Comparison of ENCODE assay signal across 1 cellular context in the genomic region with DNA sequence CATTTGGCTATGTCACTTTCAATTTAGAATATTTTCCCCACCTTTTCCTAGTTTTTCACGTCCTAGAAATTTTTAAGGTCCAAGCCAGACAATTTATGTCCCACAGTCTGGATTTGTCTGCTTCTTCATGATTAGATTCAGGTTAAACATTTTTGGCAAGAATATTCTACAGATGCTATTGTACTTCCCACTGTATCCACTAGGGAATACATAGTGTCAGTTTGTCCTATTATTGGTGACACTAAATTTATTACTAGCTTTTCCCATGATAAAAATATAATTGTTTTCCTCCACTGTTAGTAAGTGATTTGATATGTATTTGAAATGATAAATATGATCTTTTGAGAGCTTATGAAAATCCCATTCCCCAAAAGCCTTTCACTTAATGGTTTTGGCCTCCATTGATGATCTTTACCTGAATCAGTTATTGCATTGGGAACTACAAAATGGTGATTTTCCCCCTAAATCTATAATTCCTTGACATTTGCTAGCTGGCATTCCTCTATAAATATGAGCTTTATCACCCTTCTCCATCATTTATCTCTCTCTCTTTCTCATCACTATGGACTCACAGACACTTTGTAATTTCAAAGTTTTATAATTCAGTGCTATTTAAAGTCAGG.
TF ChIP-seq lines count a peak whose summit lies in the region.

No MANE protein-coding gene starts in this region.

TF ChIP-seq in GM12878, 131 proteins besides CTCF, POLR2A, EP300 and RAD21:
- TF ChIP-seq, protein P1, sequence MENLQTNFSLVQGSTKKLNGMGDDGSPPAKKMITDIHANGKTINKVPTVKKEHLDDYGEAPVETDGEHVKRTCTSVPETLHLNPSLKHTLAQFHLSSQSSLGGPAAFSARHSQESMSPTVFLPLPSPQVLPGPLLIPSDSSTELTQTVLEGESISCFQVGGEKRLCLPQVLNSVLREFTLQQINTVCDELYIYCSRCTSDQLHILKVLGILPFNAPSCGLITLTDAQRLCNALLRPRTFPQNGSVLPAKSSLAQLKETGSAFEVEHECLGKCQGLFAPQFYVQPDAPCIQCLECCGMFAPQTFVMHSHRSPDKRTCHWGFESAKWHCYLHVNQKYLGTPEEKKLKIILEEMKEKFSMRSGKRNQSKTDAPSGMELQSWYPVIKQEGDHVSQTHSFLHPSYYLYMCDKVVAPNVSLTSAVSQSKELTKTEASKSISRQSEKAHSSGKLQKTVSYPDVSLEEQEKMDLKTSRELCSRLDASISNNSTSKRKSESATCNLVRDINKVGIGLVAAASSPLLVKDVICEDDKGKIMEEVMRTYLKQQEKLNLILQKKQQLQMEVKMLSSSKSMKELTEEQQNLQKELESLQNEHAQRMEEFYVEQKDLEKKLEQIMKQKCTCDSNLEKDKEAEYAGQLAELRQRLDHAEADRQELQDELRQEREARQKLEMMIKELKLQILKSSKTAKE (IDR thresholded peaks at IDR 0.05; ENCODE audit: low read depth, poor library complexity, severe bottlenecking), result no peak
- TF ChIP-seq, protein P2, sequence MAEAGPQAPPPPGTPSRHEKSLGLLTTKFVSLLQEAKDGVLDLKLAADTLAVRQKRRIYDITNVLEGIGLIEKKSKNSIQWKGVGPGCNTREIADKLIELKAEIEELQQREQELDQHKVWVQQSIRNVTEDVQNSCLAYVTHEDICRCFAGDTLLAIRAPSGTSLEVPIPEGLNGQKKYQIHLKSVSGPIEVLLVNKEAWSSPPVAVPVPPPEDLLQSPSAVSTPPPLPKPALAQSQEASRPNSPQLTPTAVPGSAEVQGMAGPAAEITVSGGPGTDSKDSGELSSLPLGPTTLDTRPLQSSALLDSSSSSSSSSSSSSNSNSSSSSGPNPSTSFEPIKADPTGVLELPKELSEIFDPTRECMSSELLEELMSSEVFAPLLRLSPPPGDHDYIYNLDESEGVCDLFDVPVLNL (IDR thresholded peaks at IDR 0.05; ENCODE audit: low read depth, low read length), result no peak
- no peak for TF ChIP-seq HDAC2 (IDR thresholded peaks at IDR 0.05)
- TF ChIP-seq KDM1A (IDR thresholded peaks at IDR 0.05; ENCODE audit: borderline replicate concordance), result no peak
- no peak for TF ChIP-seq HDGF (IDR thresholded peaks at IDR 0.05)
- TF ChIP-seq ZZZ3 (IDR thresholded peaks at IDR 0.05; ENCODE audit: control insufficient read depth, insufficient read length, low read depth), result no peak
- TF ChIP-seq MEF2B (IDR thresholded peaks at IDR 0.05; ENCODE audit: partially characterized antibody, poor library complexity, severe bottlenecking), result no peak
- no peak for TF ChIP-seq EZH2 (IDR thresholded peaks at IDR 0.05; ENCODE audit: borderline replicate concordance, control insufficient read depth, low read depth, low read length)
